ENCODE assay signal across 9 cellular contexts in the genomic region with DNA sequence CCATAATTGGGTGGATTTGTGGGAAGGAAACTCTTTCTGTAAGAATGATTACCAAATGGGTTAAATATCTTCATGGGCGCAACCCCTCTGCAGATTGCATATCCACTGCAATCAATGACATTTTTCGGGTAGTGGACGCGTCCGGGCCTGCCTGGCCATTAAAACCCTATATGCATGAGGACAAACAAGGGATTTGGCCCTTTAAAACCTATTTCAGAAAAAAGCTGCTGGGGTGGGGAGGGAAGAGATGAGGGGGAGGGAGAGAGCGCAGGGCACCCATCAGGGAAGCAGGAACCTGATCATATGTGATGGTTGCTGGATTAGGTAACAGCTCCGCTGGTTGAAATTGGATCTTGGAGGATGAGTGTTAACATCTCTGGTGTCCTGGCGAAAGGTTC.
DNase-seq lines count a peak whose midpoint lies in the region; ATAC-seq and TF ChIP-seq lines count a peak whose summit lies in the region.
"Had no signal": no experiment of that assay in that cellular context is flagged by ENCODE, and none has a peak within 500 bp of the region (broad histone marks: within the 10 kb centered on the region; RNA-seq: fewer than 3 reads in every experiment).

No MANE protein-coding gene starts in this region.

- H3K36me3 Mint-ChIP-seq in activated naive CD4-positive, alpha-beta T cell treated with anti-CD3 and anti-CD28 coated beads, Interleukin-2, amount 10 ng/mL, durations not matched to agents 7 days and 5 days: no peaks in the 10 kb centered on the region
- H3K36me3 Mint-ChIP-seq: activated naive CD4-positive, alpha-beta T cell treated with anti-CD3 and anti-CD28 coated beads, Interleukin-2, amount 50 U/mL, for 24 hours had no signal

- no peaks in the 10 kb centered on the region for H3K9me2 ChIP-seq in Loucy (replicated peaks; ENCODE audit: low read depth, low read length)

- intact Hi-C loops in gastrocnemius medialis (cut with DNase I; ENCODE audit: low total_unique reads): loop anchor here (2.0 to 10.0 kb wide), 5 partner anchors 115 to 343 kb away; no protein-coding TSS in a partner anchor

- H3K27me3 Mint-ChIP-seq in activated naive CD4-positive, alpha-beta T cell treated with anti-CD3 and anti-CD28 coated beads, Interleukin-2, amount 10 ng/mL, durations not matched to agents 7 days and 5 days: peaks cover 5% of the 10 kb centered on the region

- H3K4me1 ChIP-seq in Loucy (ENCODE audit: insufficient read depth, low read length, poor library complexity, severe bottlenecking) (no peaks in the 10 kb centered on the region), gastrocnemius medialis (peaks cover 59 to 70% of the 10 kb centered on the region in 2 donors)

- H3K4me2 ChIP-seq in Loucy (ENCODE audit: low read depth, low read length, poor library complexity, severe bottlenecking): peak overlapping the region; percentile 25

- ATAC-seq in gastrocnemius medialis: peak; percentile 84 to 95

- H3K4me3 ChIP-seq in Loucy (ENCODE audit: low read length, poor library complexity, severe bottlenecking) (no peak overlapping the region), epithelial cell of esophagus (ENCODE audit: low read length) (peak overlapping the region; percentile 28), gastrocnemius medialis (peak overlapping the region; percentile 4 to 46 (median 29)), foreskin fibroblast (ENCODE audit: low read depth in 1 of 2, low read length in 2 of 2) (no peak overlapping the region)

- no peak overlapping the region for H3K4me3 Mint-ChIP-seq in activated naive CD4-positive, alpha-beta T cell treated with anti-CD3 and anti-CD28 coated beads, Interleukin-2, amount 10 ng/mL, durations not matched to agents 7 days and 5 days
- H3K4me3 Mint-ChIP-seq: activated naive CD4-positive, alpha-beta T cell treated with anti-CD3 and anti-CD28 coated beads, Interleukin-2, amount 50 U/mL, for 24 hours had no signal

- peak overlapping the region; percentile 95 for H2AFZ ChIP-seq in Loucy (ENCODE audit: low read length)

- TF ChIP-seq POLR2A in gastrocnemius medialis (IDR thresholded peaks at IDR 0.05): no peak
- no peak for TF ChIP-seq POLR2A in erythroblast (IDR thresholded peaks at IDR 0.05; ENCODE audit: low read length)

- H3K9ac ChIP-seq in Loucy (ENCODE audit: low read depth, low read length, poor library complexity, severe bottlenecking): no peak overlapping the region

- peak overlapping the region; percentile 86 to 93 (median 90) for H3K27ac ChIP-seq in gastrocnemius medialis

- H3K36me3 ChIP-seq in Loucy (ENCODE audit: insufficient read depth, low read length) (no peaks in the 10 kb centered on the region), gastrocnemius medialis (no peaks in the 10 kb centered on the region)

- H3K27me3 ChIP-seq in Loucy (ENCODE audit: insufficient read depth, low read length, poor library complexity, severe bottlenecking) (no peaks in the 10 kb centered on the region), gastrocnemius medialis (no peaks in the 10 kb centered on the region)

- TF ChIP-seq CTCF in Loucy (conservative IDR thresholded peaks at IDR 0.05; ENCODE audit: low read length) (no peak), epithelial cell of esophagus (IDR thresholded peaks at IDR 0.05; ENCODE audit: insufficient read depth, low read depth, low read length, missing control alignments) (no peak), gastrocnemius medialis (IDR thresholded peaks at IDR 0.05 in 4 of 5, conservative IDR thresholded peaks at IDR 0.05 in 1 of 5) (no peak), foreskin fibroblast (IDR thresholded peaks at IDR 0.05; ENCODE audit: low read depth, low read length) (no peak)

- H3F3A ChIP-seq in Loucy (ENCODE audit: low read depth): no peaks in the 10 kb centered on the region

- no peaks in the 10 kb centered on the region for H3K9me3 Mint-ChIP-seq in activated naive CD4-positive, alpha-beta T cell treated with anti-CD3 and anti-CD28 coated beads, Interleukin-2, amount 10 ng/mL, durations not matched to agents 7 days and 5 days
- H3K9me3 Mint-ChIP-seq: activated naive CD4-positive, alpha-beta T cell treated with anti-CD3 and anti-CD28 coated beads, Interleukin-2, amount 50 U/mL, for 24 hours had no signal

- no peaks in the 10 kb centered on the region for H4K20me1 ChIP-seq in Loucy (ENCODE audit: insufficient read depth, low read length, poor library complexity, severe bottlenecking)

- H3K9me3 ChIP-seq in Loucy (ENCODE audit: insufficient read depth, low read depth, low read length) (no peaks in the 10 kb centered on the region), gastrocnemius medialis (no peaks in the 10 kb centered on the region)

- no peak overlapping the region for H3K27ac Mint-ChIP-seq in activated naive CD4-positive, alpha-beta T cell treated with anti-CD3 and anti-CD28 coated beads, Interleukin-2, amount 10 ng/mL, durations not matched to agents 7 days and 5 days
- H3K27ac Mint-ChIP-seq: activated naive CD4-positive, alpha-beta T cell treated with anti-CD3 and anti-CD28 coated beads, Interleukin-2, amount 50 U/mL, for 24 hours had no signal

- no peaks in the 10 kb centered on the region for H3K79me2 ChIP-seq in Loucy (ENCODE audit: insufficient read depth, low read length)

- no peaks in the 10 kb centered on the region for H3K4me1 Mint-ChIP-seq in activated naive CD4-positive, alpha-beta T cell treated with anti-CD3 and anti-CD28 coated beads, Interleukin-2, amount 10 ng/mL, durations not matched to agents 7 days and 5 days
- H3K4me1 Mint-ChIP-seq: activated naive CD4-positive, alpha-beta T cell treated with anti-CD3 and anti-CD28 coated beads, Interleukin-2, amount 50 U/mL, for 24 hours had no signal

- CTCF ChIA-PET in activated naive CD4-positive, alpha-beta T cell treated with anti-CD3 and anti-CD28 coated beads, Interleukin-2, amount 10 ng/mL, durations not matched to agents 7 days and 5 days (lab: Charles Lee): interaction anchor here (1.2 to 1.9 kb wide), 7 partner anchors 8 to 1377 kb away, joined by 3 to 9 read pairs (median 5); no protein-coding TSS in a partner anchor

- in situ Hi-C loops in gastrocnemius medialis (cut with MboI; ENCODE audit: low sequenced_read_pairs in 4 of 4): loop anchor here in 3 of 4 donors (10.0 to 25.0 kb wide), 3 partner anchors 93 to 153 kb away; no protein-coding TSS in a partner anchor

- DNase-seq in NCI-H526 treated with DMSO at 0.1 percent for 48 hours (lab: John Stamatoyannopoulos, UW): peak; percentile 63
- DNase-seq in epithelial cell of esophagus (ENCODE audit: low read depth): peak; percentile 74
- peak; percentile 67 to 72 for DNase-seq in gastrocnemius medialis
- no peak for DNase-seq in erythroblast (lab: John Stamatoyannopoulos, UW)
- no peak for DNase-seq in stimulated activated CD4-positive, alpha-beta T cell treated with anti-CD3 and anti-CD28 coated beads, Interleukin-4, amount 100 ng/mL, for 1 hour
- DNase-seq in activated naive CD4-positive, alpha-beta T cell treated with anti-CD3 and anti-CD28 coated beads, Interleukin-2, amount 10 ng/mL, durations not matched to agents 7 days and 5 days: no peak
- DNase-seq in foreskin fibroblast: no peak

Comparison
In these comparisons a context has a peak if more than half of its experiments do, and no peak if none do; other contexts are left out.
1. H3K4me3 ChIP-seq: peak in epithelial cell of esophagus (single experiment) and gastrocnemius medialis (4 of 4); none in Loucy (single experiment) and foreskin fibroblast (0 of 2).
2. DNase-seq: peak in NCI-H526 treated with DMSO at 0.1 percent for 48 hours (single experiment), epithelial cell of esophagus (single experiment) and gastrocnemius medialis (2 of 2); none in erythroblast (0 of 2), stimulated activated CD4-positive, alpha-beta T cell treated with anti-CD3 and anti-CD28 coated beads, Interleukin-4, amount 100 ng/mL, for 1 hour (single experiment), activated naive CD4-positive, alpha-beta T cell treated with anti-CD3 and anti-CD28 coated beads, Interleukin-2, amount 10 ng/mL, durations not matched to agents 7 days and 5 days (single experiment) and foreskin fibroblast (0 of 2).